ENCODE assay signal across 15 cellular contexts in the genomic region with DNA sequence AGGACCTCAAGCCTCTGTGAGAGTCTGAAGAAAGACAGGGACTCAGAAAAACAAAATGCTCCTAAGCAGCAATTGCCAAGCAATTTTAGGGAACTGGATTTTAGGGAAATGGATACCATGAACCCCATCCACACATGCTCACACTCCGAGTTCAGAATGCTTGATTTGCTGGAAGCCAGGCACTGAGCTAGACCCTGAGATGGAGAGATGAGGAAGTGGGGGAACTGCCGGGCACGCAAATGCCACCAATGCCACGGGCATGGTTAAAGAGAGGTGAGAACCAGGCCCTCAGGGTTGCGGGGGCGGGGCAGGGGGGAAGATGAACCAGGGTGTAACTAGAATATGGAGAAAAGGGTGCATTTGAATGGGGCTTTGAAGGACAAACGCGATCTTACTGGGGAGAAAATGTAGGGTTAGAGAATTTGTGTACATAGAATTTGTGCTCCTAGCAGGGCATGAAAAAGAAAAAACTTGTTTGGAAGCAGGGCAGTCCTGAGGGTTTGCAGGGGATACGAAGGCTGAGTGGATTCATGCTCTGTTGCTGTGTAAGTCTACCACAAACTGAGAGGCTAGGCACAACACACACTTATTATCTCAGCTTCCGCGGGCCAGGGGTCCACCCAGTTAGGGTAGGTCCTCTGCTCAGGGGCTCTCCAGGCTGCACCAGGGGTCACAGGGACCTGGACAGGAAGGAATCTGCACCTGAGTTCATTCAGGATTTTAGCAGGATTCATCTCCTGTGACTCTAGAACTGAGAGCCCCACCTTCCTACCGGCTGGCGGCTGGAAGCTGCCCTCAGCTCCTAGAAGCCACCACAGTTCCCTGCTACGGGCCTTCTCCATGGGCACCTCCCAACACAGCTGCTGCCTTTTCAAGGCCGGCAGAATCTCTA.
"Had no signal": no experiment of that assay in that cellular context is flagged by ENCODE, and none has a peak within 500 bp of the region (broad histone marks: within the 10 kb centered on the region; RNA-seq: fewer than 3 reads in every experiment).

No MANE protein-coding gene starts in this region.

- H3K27ac Mint-ChIP-seq: activated B cell treated with CpG ODN at 0.5 μM for 24 hours; activated T-cell treated with anti-CD3 and anti-CD28 coated beads, Interleukin-2, amount 50 U/mL, for 72 hours; type B pancreatic cell had no signal

- H3K36me3 ChIP-seq: gastrocnemius medialis, heart right ventricle, left ventricle myocardium inferior, right atrium auricular region had no signal

- H3K4me3 ChIP-seq: coronary artery, gastrocnemius medialis, heart right ventricle, left ventricle myocardium inferior, right atrium auricular region had no signal

- H3K27ac ChIP-seq: coronary artery, gastrocnemius medialis, heart right ventricle, left ventricle myocardium inferior, right atrium auricular region had no signal

- ATAC-seq: SK-N-SH treated with all-trans-retinoic acid at 6 μM for 48 hours had no signal

- H3K9me3 ChIP-seq: gastrocnemius medialis, heart right ventricle, left ventricle myocardium inferior, right atrium auricular region had no signal

- H3K27me3 ChIP-seq: gastrocnemius medialis, heart right ventricle, right atrium auricular region had no signal

- DNase-seq: activated B cell treated with CpG ODN at 0.5 μM for 24 hours; activated CD4-positive, alpha-beta T cell treated with anti-CD3 and anti-CD28 coated beads, Interleukin-2, amount 50 U/mL, for 4 hours; effector CD8-positive, alpha-beta T cell; islet precursor cell; small intestine had no signal

- H3K36me3 Mint-ChIP-seq: stimulated activated memory B cell treated with anti-CD40 and anti-IgM and Interleukin-4, amounts not matched to agents 10 μg/mL and 1 μg/mL and 100 μg/mL, for 72 hours; type B pancreatic cell had no signal

- FAIRE-seq: astrocyte, small intestine had no signal

- H3K9me3 Mint-ChIP-seq: activated B cell treated with CpG ODN at 0.5 μM for 24 hours; activated T-cell treated with anti-CD3 and anti-CD28 coated beads, Interleukin-2, amount 50 U/mL, for 72 hours; stimulated activated memory B cell treated with anti-CD40 and anti-IgM and Interleukin-4, amounts not matched to agents 10 μg/mL and 1 μg/mL and 100 μg/mL, for 72 hours; type B pancreatic cell had no signal
